In the genomic region with DNA sequence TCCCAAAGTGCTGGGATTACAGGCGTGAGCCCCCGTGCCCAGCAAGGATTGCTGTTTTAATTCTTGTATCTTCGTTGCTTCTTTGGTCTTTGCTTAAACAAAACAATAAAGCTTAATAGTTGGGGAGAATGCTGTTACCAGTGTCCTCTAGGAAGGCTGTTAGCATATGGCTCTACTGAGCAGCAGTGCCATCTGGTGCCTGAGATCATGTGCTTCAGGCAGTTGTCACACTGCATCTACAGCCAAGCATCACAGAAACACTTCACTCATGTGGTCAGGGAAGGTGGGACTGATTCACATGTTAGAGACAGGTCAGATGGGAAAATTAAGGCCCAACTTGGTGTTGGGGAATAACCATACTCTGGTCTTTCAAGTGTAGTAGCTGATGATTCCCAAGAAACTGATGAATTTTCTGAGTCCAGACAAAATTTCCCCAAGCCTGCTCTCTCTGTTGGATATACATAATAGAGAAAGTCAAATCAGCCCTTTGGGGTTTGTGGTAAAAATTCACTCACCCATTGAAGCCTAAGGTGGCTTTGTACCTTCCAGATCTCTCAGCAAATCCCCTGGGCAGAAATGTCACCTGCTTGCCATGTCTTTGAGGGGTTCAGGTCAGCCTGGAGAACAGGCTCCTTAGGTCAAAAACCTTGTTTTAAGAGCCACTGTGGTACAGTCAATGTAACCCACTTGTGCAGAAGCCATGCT, we compare ENCODE assay signal across 8 cellular contexts. TPM values are rescaled to one million over a fixed set of nuclear protein-coding genes. Genes with fewer than 3 reads are reported as not detected.
DNase-seq lines count a peak whose midpoint lies in the region; ATAC-seq and TF ChIP-seq lines count a peak whose summit lies in the region.

No MANE protein-coding gene starts in this region.

- DNase-seq in DMS153 (lab: John Stamatoyannopoulos, UW) = peak; percentile 28
- DNase-seq in GM19238 (ENCODE audit: insufficient read length, low spot score) = peak; percentile 36
- DNase-seq in LNCaP clone FGC (ENCODE audit: low read depth) = peak; percentile 41
- DNase-seq in UCSD-AML1 (lab: John Stamatoyannopoulos, UW; ENCODE audit: unreplicated experiment) = peak; percentile 8
- peak; percentile 63 for DNase-seq in fibroblast of villous mesenchyme (ENCODE audit: low read depth)
- peak; percentile 81 for DNase-seq in pons (ENCODE audit: low spot score)

- TF ChIP-seq CTCF in LNCaP clone FGC (IDR thresholded peaks at IDR 0.05; ENCODE audit: control insufficient read depth, extremely low read depth, insufficient read depth) = peak; percentile 85
- TF ChIP-seq CTCF in fibroblast of villous mesenchyme (IDR thresholded peaks at IDR 0.05; ENCODE audit: insufficient read depth, low read depth, low read length) = peak; percentile 65

- no peak overlapping the region for H3K4me3 ChIP-seq in LNCaP clone FGC (ENCODE audit: low read depth, low read length)
- H3K4me3 ChIP-seq in fibroblast of villous mesenchyme (ENCODE audit: low read depth, low read length) = no peak overlapping the region

- ATAC-seq in HG02973 (IDR thresholded peaks at IDR 0.05; ENCODE audit: unreplicated experiment) (no peak), HG02884 (IDR thresholded peaks at IDR 0.05; ENCODE audit: unreplicated experiment) (no peak)

RNA-seq across cellular contexts. Expression of gene UBE2D4, which starts 28.4 kb away (rescaled TPM):
- 9.7 and 11.7 TPM in 2 replicates for total RNA-seq in fibroblast of villous mesenchyme

RNA-seq across cellular contexts. Expression of gene SPDYE1, which starts 43.0 kb away (rescaled TPM):
- total RNA-seq in fibroblast of villous mesenchyme = not detected in 2 replicates

RNA-seq across cellular contexts. Expression of gene URGCP, which starts 48.3 kb away (rescaled TPM):
- total RNA-seq in fibroblast of villous mesenchyme = 25.8 and 38.9 TPM in 2 replicates

Comparison
In these comparisons a context has a peak if more than half of its experiments do, and no peak if none do; other contexts are left out.
1. DNase-seq: peak in every context shown above with its lines; median percentile 81 in pons; 63 in fibroblast of villous mesenchyme; 41 in LNCaP clone FGC; 36 in GM19238; 28 in DMS153; 8 in UCSD-AML1.